8 cellular contexts compared by ENCODE assay signal in genomic region chr1:23800396-23801337, GRCh38. TPM values are rescaled to one million over a fixed set of nuclear protein-coding genes. Genes with fewer than 3 reads are reported as not detected.
DNase-seq lines count a peak whose midpoint lies in the region; ATAC-seq and TF ChIP-seq lines count a peak whose summit lies in the region.

Gene GALE, minus strand, starts transcription at chr1:23800754. Its CDS starts 1,747 bp downstream, at chr1:23799007.

- intact Hi-C loops in left lung (cut with DNase I), result no loop called here

- no peaks in the 10 kb centered on the region for H3K9me3 ChIP-seq in left lung

- peaks cover 0 to 39% of the 10 kb centered on the region in 2 donors for H3K36me3 ChIP-seq in left lung

- no peaks in the 10 kb centered on the region for H3K27me3 ChIP-seq in left lung

- ATAC-seq in HG03469 (IDR thresholded peaks at IDR 0.05; ENCODE audit: unreplicated experiment) (peak; percentile 39), left lung (peak; percentile 89)

- peak within 1 kb of the TSS; percentile 91 to 92 for H3K27ac ChIP-seq in left lung

- DNase-seq in AML-193 (lab: John Stamatoyannopoulos, UW) (peak; percentile 85 to 86), GM19240 (ENCODE audit: insufficient read length, low spot score) (peak; percentile 92), NCI-H69 (lab: John Stamatoyannopoulos, UW) (peak; percentile 93), cortex of kidney (lab: John Stamatoyannopoulos, UW) (peak; percentile 49), left lung (peak; percentile 98 to 99)
- peak; percentile 97 for DNase-seq in activated CD4-positive, alpha-beta T cell treated with anti-CD3 and anti-CD28 coated beads, Interleukin-2, amount 50 U/mL, for 1 hour
- peak; percentile 96 for DNase-seq in stimulated activated CD4-positive, alpha-beta T cell treated with anti-CD3 and anti-CD28 coated beads, Interleukin-2, amount 100 ng/mL, for 4 hours (ENCODE audit: low read depth)

- H3K4me3 ChIP-seq in left lung, result peak within 1 kb of the TSS; percentile 82 to 86

- no peak for TF ChIP-seq CTCF in left lung (IDR thresholded peaks at IDR 0.05)

- H3K4me1 ChIP-seq in left lung, result peaks cover 14 to 27% of the 10 kb centered on the region in 2 donors

RNA-seq across cellular contexts. Expression of gene GALE, which starts in this region (rescaled TPM):
- 10 to 100 TPM; 57.5 to 68.0 TPM for total RNA-seq in left lung

Comparison
In these comparisons a context has a peak if more than half of its experiments do, and no peak if none do; other contexts are left out.
1. Peak in every context shown above with its lines: DNase-seq, ATAC-seq, H3K4me3 ChIP-seq and H3K27ac ChIP-seq.